1 cellular context compared by ENCODE assay signal in genomic region chr1:42765832-42766722, GRCh38.
TF ChIP-seq lines count a peak whose summit lies in the region.

No MANE protein-coding gene starts in this region.

TF ChIP-seq in HepG2, 621 proteins besides CTCF, POLR2A, EP300 and RAD21 (continued from another document and continues in another):
- no peak for TF ChIP-seq ZNF710 (CRISPR knock-in tag; IDR thresholded peaks at IDR 0.05; ENCODE audit: borderline replicate concordance)
- no peak for TF ChIP-seq SP1 (IDR thresholded peaks at IDR 0.05)
- 0 out of 2 replicates have a peak, but pooled peaks have one; percentile 15 for TF ChIP-seq SP1 (CRISPR knock-in tag; IDR thresholded peaks at IDR 0.05)
- peak; percentile 25; the same call in 1 of the 2 replicates for TF ChIP-seq MXD3 (CRISPR knock-in tag; IDR thresholded peaks at IDR 0.05)
- no peak for TF ChIP-seq MAFG (CRISPR knock-in tag; IDR thresholded peaks at IDR 0.05)
- no peak for TF ChIP-seq ISL2 (CRISPR knock-in tag; IDR thresholded peaks at IDR 0.05)
- 0 out of 3 replicates have a peak, but pooled peaks have one; percentile 37 for TF ChIP-seq MXI1 (IDR thresholded peaks at IDR 0.05; ENCODE audit: borderline replicate concordance, low read depth, low read length)
- TF ChIP-seq ZNF557 (CRISPR knock-in tag; IDR thresholded peaks at IDR 0.05) = no peak
- TF ChIP-seq ZMYM4 (CRISPR knock-in tag; IDR thresholded peaks at IDR 0.05) = peak; percentile 43; the same call in 1 of the 2 replicates
- TF ChIP-seq SATB2 (CRISPR knock-in tag; IDR thresholded peaks at IDR 0.05) = no peak
- peak; percentile 23; the same call in 1 of the 2 replicates for TF ChIP-seq STAG1 (CRISPR knock-in tag; IDR thresholded peaks at IDR 0.05)
- TF ChIP-seq ETS1 (CRISPR knock-in tag; IDR thresholded peaks at IDR 0.05) = no peak
- TF ChIP-seq ZNF547 (CRISPR knock-in tag; IDR thresholded peaks at IDR 0.05) = 0 out of 2 replicates have a peak, but pooled peaks have one; percentile 24
- no peak for TF ChIP-seq ZNF441 (CRISPR knock-in tag; IDR thresholded peaks at IDR 0.05; ENCODE audit: borderline replicate concordance)
- TF ChIP-seq KAT8 (CRISPR knock-in tag; IDR thresholded peaks at IDR 0.05) = peak; percentile 48; the same call in 1 of the 2 replicates
- no peak for TF ChIP-seq RARA (CRISPR knock-in tag; IDR thresholded peaks at IDR 0.05)
- TF ChIP-seq ZNF563 (CRISPR knock-in tag; IDR thresholded peaks at IDR 0.05) = no peak
- no peak for TF ChIP-seq HOMEZ (CRISPR knock-in tag; IDR thresholded peaks at IDR 0.05; ENCODE audit: low read depth)
- no peak for TF ChIP-seq ZNF609 (CRISPR knock-in tag; IDR thresholded peaks at IDR 0.05; ENCODE audit: borderline replicate concordance)
- no peak for TF ChIP-seq RBM22 (optimal IDR thresholded peaks at IDR 0.05; ENCODE audit: low read length)
- TF ChIP-seq ZNF577 (CRISPR knock-in tag; IDR thresholded peaks at IDR 0.05; ENCODE audit: borderline replicate concordance, low read depth) = no peak
- 0 out of 2 replicates have a peak, but pooled peaks have one; percentile 30 for TF ChIP-seq ERF (CRISPR knock-in tag; IDR thresholded peaks at IDR 0.05)
- no peak for TF ChIP-seq MYC (CRISPR knock-in tag; IDR thresholded peaks at IDR 0.05; ENCODE audit: borderline replicate concordance)
- peak; percentile 36 for TF ChIP-seq PHF5A (CRISPR knock-in tag; IDR thresholded peaks at IDR 0.05; ENCODE audit: low read depth, unreplicated experiment)
- no peak for TF ChIP-seq ZNF646 (CRISPR knock-in tag; IDR thresholded peaks at IDR 0.05)
- TF ChIP-seq NFKB2 (CRISPR knock-in tag; IDR thresholded peaks at IDR 0.05; ENCODE audit: borderline replicate concordance) = no peak
- 0 out of 2 replicates have a peak, but pooled peaks have one; percentile 45 for TF ChIP-seq ZNF788 (CRISPR knock-in tag; IDR thresholded peaks at IDR 0.05; ENCODE audit: borderline replicate concordance)
- TF ChIP-seq ZNF235 (CRISPR knock-in tag; IDR thresholded peaks at IDR 0.05; ENCODE audit: borderline replicate concordance) = peak; percentile 47; the same call in 1 of the 2 replicates
- no peak for TF ChIP-seq CHCHD3 (CRISPR knock-in tag; IDR thresholded peaks at IDR 0.05)
- no peak for TF ChIP-seq ZNF224 (CRISPR knock-in tag; IDR thresholded peaks at IDR 0.05)
- 0 out of 2 replicates have a peak, but pooled peaks have one; percentile 1 for TF ChIP-seq HDAC1 (CRISPR knock-in tag; IDR thresholded peaks at IDR 0.05)
- no peak for TF ChIP-seq ZNF75D (CRISPR knock-in tag; IDR thresholded peaks at IDR 0.05; ENCODE audit: borderline replicate concordance)
- no peak for TF ChIP-seq ZNF414 (CRISPR knock-in tag; IDR thresholded peaks at IDR 0.05)
- peak; percentile 68; the same call in 1 of the 2 replicates for TF ChIP-seq ETV5 (CRISPR knock-in tag; IDR thresholded peaks at IDR 0.05; ENCODE audit: borderline replicate concordance)
- no peak for TF ChIP-seq AHR (CRISPR knock-in tag; IDR thresholded peaks at IDR 0.05)
- TF ChIP-seq TIGD3 (CRISPR knock-in tag; IDR thresholded peaks at IDR 0.05; ENCODE audit: borderline replicate concordance) = no peak
- no peak; the same call in 1 of the 2 replicates for TF ChIP-seq GATAD1 (CRISPR knock-in tag; IDR thresholded peaks at IDR 0.05)
